Comparison of ENCODE assay signal across 1 cellular context in genomic region chr9:81661339-81661738, GRCh38.
TF ChIP-seq lines count a peak whose summit lies in the region.

No MANE protein-coding gene starts in this region.

TF ChIP-seq in GM23338, 12 proteins besides CTCF, POLR2A, EP300 and RAD21 (continued from another document):
- TF ChIP-seq ZNF462 (CRISPR knock-in tag; IDR thresholded peaks at IDR 0.05) = no peak
